ENCODE assay signal across 8 cellular contexts in genomic region chr4:146522098-146522861, GRCh38. TPM values are rescaled to one million over a fixed set of nuclear protein-coding genes. Genes with fewer than 3 reads are reported as not detected.
DNase-seq lines count a peak whose midpoint lies in the region; ATAC-seq and TF ChIP-seq lines count a peak whose summit lies in the region.

No MANE protein-coding gene starts in this region.

- DNase-seq in NCI-H1048 (lab: John Stamatoyannopoulos, UW) (peak; percentile 77), SW480 (ENCODE audit: low spot score) (peak; percentile 76), amniotic stem cell (lab: John Stamatoyannopoulos, UW) (peak; percentile 78), left ventricle myocardium superior (peak; percentile 96), prostate gland (ENCODE audit: low spot score) (peak; percentile 90), ureter (ENCODE audit: low spot score) (peak; percentile 91)

- 1% methylated on average over 49 of the region's 62 CpGs for WGBS in prostate gland

- peak; percentile 72 for ATAC-seq in HG02610 (IDR thresholded peaks at IDR 0.05; ENCODE audit: unreplicated experiment)
- peak; percentile 99 for ATAC-seq in left ventricle myocardium superior

- H3K4me1 ChIP-seq in prostate gland (replicated peaks), result peaks cover 3% of the 10 kb centered on the region

- TF ChIP-seq POLR2A in prostate gland (IDR thresholded peaks at IDR 0.05), result peak; percentile 73

- H3K36me3 ChIP-seq in prostate gland, result no peaks in the 10 kb centered on the region

- TF ChIP-seq CTCF in GM12875 (IDR thresholded peaks at IDR 0.05; ENCODE audit: borderline replicate concordance, insufficient read depth, low read depth, low read length), result no peak
- no peak for TF ChIP-seq CTCF in prostate gland (IDR thresholded peaks at IDR 0.05)

- intact Hi-C loops in left ventricle myocardium superior (cut with micrococcal nuclease) (loop anchor here (10.0 kb wide), 1 partner anchor 157 kb away; no protein-coding TSS in a partner anchor), prostate gland (cut with DNase I) (no loop called here)

- H3K4me3 ChIP-seq in GM12875 (ENCODE audit: low read depth, low read length) (peak overlapping the region; percentile 73), prostate gland (peak overlapping the region; percentile 91 to 95)

- peak overlapping the region; percentile 80 to 86 for H3K27ac ChIP-seq in prostate gland

- no peaks in the 10 kb centered on the region for H3K9me3 ChIP-seq in prostate gland

- H3K27me3 ChIP-seq in prostate gland (replicated peaks; ENCODE audit: insufficient read depth), result no peaks in the 10 kb centered on the region

RNA-seq across cellular contexts. Expression of gene SLC10A7, which starts 0.5 kb away (rescaled TPM):
- total RNA-seq in left ventricle myocardium superior (4.5 TPM), prostate gland (10 to 100 TPM in 1 of 2 donors, 1 to 10 TPM in 1; 9.9 to 11.2 TPM), ureter (26.7 TPM)

Comparison
In these comparisons a context has a peak if more than half of its experiments do, and no peak if none do; other contexts are left out.
1. Peak in every context shown above with its lines: DNase-seq, ATAC-seq, H3K4me3 ChIP-seq and H3K27ac ChIP-seq.